9 cellular contexts compared by ENCODE assay signal in the genomic region with DNA sequence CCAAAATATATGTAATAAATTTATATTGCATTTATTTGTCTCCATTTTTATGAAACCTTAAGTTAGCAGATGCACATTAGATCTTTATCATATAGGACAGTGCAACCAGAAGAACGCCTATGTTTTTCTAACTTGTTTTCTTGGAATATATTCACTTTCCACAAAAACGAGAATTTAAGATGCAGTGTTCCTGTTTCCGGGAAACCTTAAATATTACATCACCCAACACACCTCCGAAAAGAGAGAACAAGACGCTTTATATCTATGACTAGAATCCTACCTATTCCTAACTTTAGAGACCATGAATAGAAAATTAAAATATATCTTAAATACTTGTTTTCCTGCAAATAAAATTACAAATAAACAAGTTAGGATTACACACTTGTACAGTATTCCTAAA. TPM values are rescaled to one million over a fixed set of nuclear protein-coding genes. Genes with fewer than 3 reads are reported as not detected.
DNase-seq lines count a peak whose midpoint lies in the region; ATAC-seq, FAIRE-seq and TF ChIP-seq lines count a peak whose summit lies in the region.
"Had no signal": no experiment of that assay in that cellular context is flagged by ENCODE, and none has a peak within 500 bp of the region (broad histone marks: within the 10 kb centered on the region; RNA-seq: fewer than 3 reads in every experiment).

No MANE protein-coding gene starts in this region.

- FAIRE-seq in GM12878 (lab: Jason Lieb, UNC), result no peak

- POLR2A ChIA-PET in GM12878 (lab: Charles Lee), result interaction anchor here (0.8 to 1.6 kb wide), 2 partner anchors 13 to 59 kb away, joined by 3 to 8 read pairs; no protein-coding TSS in a partner anchor

- in situ Hi-C loops in GM12878 (cut with MboI), result no loop called here

- BruUV-seq in GM12878 (replicated peaks; lab: Mats Ljungman, UMichigan), result TSS peak; percentile 45

- peaks cover 8% of the 10 kb centered on the region for H3K9me3 Mint-ChIP-seq in nephron progenitor cell

- peaks cover 25% of the 10 kb centered on the region for H3K4me1 Mint-ChIP-seq in nephron progenitor cell

- intact Hi-C loops in GM12878 (cut with micrococcal nuclease; ENCODE audit: unreplicated experiment), result loop anchor here (5.0 to 10.0 kb wide), 3 partner anchors 105 to 177 kb away; partner anchors contain the start of gene PDIA4

- H3K9me2 ChIP-seq in Karpas-422 (replicated peaks; ENCODE audit: insufficient read depth, low read length), result no peaks in the 10 kb centered on the region

- H3K4me2 ChIP-seq in Karpas-422 (ENCODE audit: low read depth, low read length, poor library complexity, severe bottlenecking) (peak overlapping the region; percentile 83), GM12878 (ENCODE audit: control insufficient read depth, insufficient read depth) (peak overlapping the region; percentile 92)

- DNase-seq in GM06990 (ENCODE audit: extremely low read depth, insufficient read length), result no peak
- peak; percentile 44 for DNase-seq in Karpas-422
- no peak for DNase-seq in GM12878 (ENCODE audit: low read depth, low spot score)
- DNase-seq in nephron progenitor cell, result no peak
- DNase-seq in islet precursor cell, result no peak
- no peak for DNase-seq in 8988T
- DNase-seq: activated CD4-positive, alpha-beta T cell treated with anti-CD3 and anti-CD28 coated beads for 4 hours had no signal

- peak overlapping the region; percentile 64 for H3K27ac ChIP-seq in Karpas-422 (ENCODE audit: low read length)
- peak overlapping the region; percentile 72 for H3K27ac ChIP-seq in GM12878 (ENCODE audit: control insufficient read depth, insufficient read depth)

- no peaks in the 10 kb centered on the region for H3K27me3 ChIP-seq in GM06990 (replicated peaks; ENCODE audit: control insufficient read depth, insufficient read depth, low read length)
- no peaks in the 10 kb centered on the region for H3K27me3 ChIP-seq in Karpas-422 (ENCODE audit: low read length)
- no peaks in the 10 kb centered on the region for H3K27me3 ChIP-seq in GM12878 (replicated peaks in 1 of 2; ENCODE audit: control insufficient read depth in 2 of 2, insufficient read depth in 2 of 2, low read length in 1 of 2)

- TF ChIP-seq CTCF in GM06990 (IDR thresholded peaks at IDR 0.05; ENCODE audit: insufficient read depth, low read length, poor library complexity, severe bottlenecking), result no peak
- no peak for TF ChIP-seq CTCF in GM12878 (IDR thresholded peaks at IDR 0.05 in 2 of 3, conservative IDR thresholded peaks at IDR 0.05 in 1 of 3; ENCODE audit: control insufficient read depth in 2 of 3, extremely low read depth in 1 of 3, insufficient read depth in 1 of 3, low read depth in 3 of 3, low read length in 3 of 3)
- no peak for TF ChIP-seq CTCF in nephron progenitor cell (IDR thresholded peaks at IDR 0.05)

- ATAC-seq in GM12878 (no peak), HG02852 (IDR thresholded peaks at IDR 0.05; ENCODE audit: unreplicated experiment) (no peak), GM18861 (IDR thresholded peaks at IDR 0.05; ENCODE audit: unreplicated experiment) (no peak)

- H2AFZ ChIP-seq in Karpas-422 (ENCODE audit: low read length) (no peak overlapping the region), GM12878 (ENCODE audit: control insufficient read depth, low read depth, low read length) (no peak overlapping the region)

- H3K27me3 Mint-ChIP-seq in nephron progenitor cell (ENCODE audit: low read depth, poor library complexity), result peaks cover 2% of the 10 kb centered on the region

- RAD21 ChIA-PET in GM12878 (lab: Charles Lee; ENCODE audit: unreplicated experiment), result interaction anchor here (1.5 kb wide), 2 partner anchors 26 to 59 kb away, joined by 4 to 7 read pairs; no protein-coding TSS in a partner anchor

- H4K20me1 ChIP-seq in Karpas-422 (ENCODE audit: insufficient read depth, low read depth, low read length) (peaks cover 9% of the 10 kb centered on the region; the same call in 1 of the 2 replicates), GM12878 (ENCODE audit: control insufficient read depth, insufficient read depth) (no peaks in the 10 kb centered on the region)

- SMC1A ChIA-PET in GM12878 (lab: Charles Lee; ENCODE audit: uncharacterized antibody, unreplicated experiment), result interaction anchor here (1.0 to 1.4 kb wide), 4 partner anchors 8 to 59 kb away, joined by 3 to 8 read pairs (median 4); no protein-coding TSS in a partner anchor

- CTCF ChIA-PET in GM12878 (lab: Yijun Ruan, JAX), result interaction anchor here (1.4 to 1.9 kb wide), 2 partner anchors 9 to 26 kb away, joined by 6 read pairs; no protein-coding TSS in a partner anchor

- H3K4me1 ChIP-seq in Karpas-422 (ENCODE audit: low read length) (peaks cover 47% of the 10 kb centered on the region), GM12878 (ENCODE audit: control insufficient read depth, insufficient read depth, low read length) (no peaks in the 10 kb centered on the region)

- H3K9me3 ChIP-seq in Karpas-422 (ENCODE audit: low read length) (no peaks in the 10 kb centered on the region), GM12878 (replicated peaks; ENCODE audit: control insufficient read depth, insufficient read depth, low read length) (no peaks in the 10 kb centered on the region)

- TF ChIP-seq RAD21 in GM12878 (IDR thresholded peaks at IDR 0.05; ENCODE audit: insufficient read depth, low read depth, low read length), result no peak

- peaks cover 41% of the 10 kb centered on the region for H3K36me3 Mint-ChIP-seq in nephron progenitor cell (ENCODE audit: low read depth)

- TF ChIP-seq POLR2A in GM12878 (IDR thresholded peaks at IDR 0.05; ENCODE audit: low read depth, low read length), result no peak

- no peak overlapping the region for H3K27ac Mint-ChIP-seq in nephron progenitor cell

- TF ChIP-seq EP300 in GM12878 (IDR thresholded peaks at IDR 0.05; ENCODE audit: borderline replicate concordance in 1 of 2, control insufficient read depth in 1 of 2, low read depth in 2 of 2, low read length in 2 of 2), result no peak

- H3K79me2 ChIP-seq in Karpas-422 (ENCODE audit: low read length), result peaks cover 67% of the 10 kb centered on the region
- H3K79me2 ChIP-seq in GM12878 (ENCODE audit: control insufficient read depth, insufficient read depth, low read length), result peaks cover 74% of the 10 kb centered on the region

- peak overlapping the region; percentile 95 for H3K9ac ChIP-seq in Karpas-422 (ENCODE audit: low read length)
- H3K9ac ChIP-seq in GM12878 (ENCODE audit: control insufficient read depth, insufficient read depth, low read length), result peak overlapping the region; percentile 72

- H3K36me3 ChIP-seq in GM06990 (ENCODE audit: control insufficient read depth, insufficient read depth, low read length) (no peaks in the 10 kb centered on the region), Karpas-422 (ENCODE audit: insufficient read depth, low read length) (no peaks in the 10 kb centered on the region), GM12878 (ENCODE audit: control insufficient read depth in 2 of 2, insufficient read depth in 2 of 2, low read length in 1 of 2) (peaks cover 0 to 3% of the 10 kb centered on the region in 2 experiments; a peak in 1 of 4 replicates)

- H3K4me3 ChIP-seq in GM06990 (replicated peaks; ENCODE audit: low read depth, low read length) (peak overlapping the region; percentile 84), Karpas-422 (ENCODE audit: low read length) (peak overlapping the region; percentile 87), GM12878 (peak overlapping the region; percentile 84)

- WGBS in GM12878 (ENCODE audit: insufficient coverage, insufficient replicate concordance, low lambda C conversion rate, missing lambda C conversion rate), result 2% methylated on average over 5 of the region's 5 CpGs

- peak overlapping the region; percentile 98 for H3K4me3 Mint-ChIP-seq in nephron progenitor cell

TF ChIP-seq in GM12878, 131 proteins besides CTCF, POLR2A, EP300 and RAD21 (continues in another document):
- TF ChIP-seq CREM (IDR thresholded peaks at IDR 0.05; ENCODE audit: low read depth) (no peak), BMI1 (IDR thresholded peaks at IDR 0.05; ENCODE audit: borderline replicate concordance) (no peak), SREBF2 (IDR thresholded peaks at IDR 0.05; ENCODE audit: low read length) (no peak), DPF2 (IDR thresholded peaks at IDR 0.05) (no peak), GATAD2B (conservative IDR thresholded peaks at IDR 0.05; ENCODE audit: low read depth) (no peak), NBN (IDR thresholded peaks at IDR 0.05) (no peak), ZNF24 (IDR thresholded peaks at IDR 0.05) (no peak), NRF1 (conservative IDR thresholded peaks at IDR 0.05; ENCODE audit: low read depth, low read length) (no peak), ZBED1 (IDR thresholded peaks at IDR 0.05; ENCODE audit: borderline replicate concordance) (no peak)
- TF ChIP-seq, protein P1, sequence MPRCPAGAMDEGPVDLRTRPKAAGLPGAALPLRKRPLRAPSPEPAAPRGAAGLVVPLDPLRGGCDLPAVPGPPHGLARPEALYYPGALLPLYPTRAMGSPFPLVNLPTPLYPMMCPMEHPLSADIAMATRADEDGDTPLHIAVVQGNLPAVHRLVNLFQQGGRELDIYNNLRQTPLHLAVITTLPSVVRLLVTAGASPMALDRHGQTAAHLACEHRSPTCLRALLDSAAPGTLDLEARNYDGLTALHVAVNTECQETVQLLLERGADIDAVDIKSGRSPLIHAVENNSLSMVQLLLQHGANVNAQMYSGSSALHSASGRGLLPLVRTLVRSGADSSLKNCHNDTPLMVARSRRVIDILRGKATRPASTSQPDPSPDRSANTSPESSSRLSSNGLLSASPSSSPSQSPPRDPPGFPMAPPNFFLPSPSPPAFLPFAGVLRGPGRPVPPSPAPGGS (IDR thresholded peaks at IDR 0.05; ENCODE audit: borderline replicate concordance, insufficient read depth, low read depth, low read length, poor library complexity, severe bottlenecking), result no peak

RNA-seq across cellular contexts. Expression of gene EZH2, which starts 1.9 kb away (rescaled TPM):
- 53.3 and 57.3 TPM in 2 replicates for total RNA-seq in Karpas-422 (2014; rRNA removed; shearing (Covaris generic); ENCODE audit: low replicate concordance)
- total RNA-seq in GM12878 (2013; cell fraction: nucleolus; rRNA removed), result 74.5 and 78.5 TPM in 2 replicates
- 25.5 and 28.8 TPM in 2 replicates for total RNA-seq in GM12878 (2014; rRNA removed)
- 29.5 and 31.6 TPM in 2 replicates for total RNA-seq in GM12878 (2014; rRNA removed; fragmentation: Illumina TruSeq; extraction: Trizol)
- total RNA-seq in GM12878 (2021), result 34.4 and 37.9 TPM in 2 replicates
- 25.2 TPM for polyA plus RNA-seq in GM12878 (2011; ENCODE audit: low read depth)
- polyA plus RNA-seq in GM12878 (2011; rRNA removed), result 69.6 and 85.0 TPM in 2 replicates
- polyA plus RNA-seq in GM12878 (2011; cell fraction: cytosol; rRNA removed), result 35.5 and 37.7 TPM in 2 replicates
- polyA plus RNA-seq in GM12878 (2011; cell fraction: nucleus; rRNA removed), result 144 and 148 TPM in 2 replicates
- polyA plus RNA-seq in GM12878 (2012), result 30.3 and 38.2 TPM in 2 replicates
- 51.0 and 60.9 TPM in 2 replicates for polyA plus RNA-seq in GM12878 (2014; fragmentation: Illumina TruSeq; extraction: Trizol)
- 10 to 100 TPM; 19.4 to 20.2 TPM for polyA plus RNA-seq in GM12878 (2014; fragmentation: Nextera tagmentation; extraction: Ambion mirVana)
- polyA plus RNA-seq in GM12878 (2014; rRNA removed), result 39.1 and 43.7 TPM in 2 replicates
- polyA plus RNA-seq in GM12878 (2016; fragmentation: Nextera tagmentation; extraction: Ambion mirVana), result 10 to 100 TPM; 48.3 to 49.4 TPM
- polyA minus RNA-seq in GM12878 (2011; rRNA and poly(A)+ RNA removed), result 34.8 and 35.1 TPM in 2 replicates
- 13.8 and 17.4 TPM in 2 replicates for polyA minus RNA-seq in GM12878 (2011; cell fraction: cytosol; rRNA and poly(A)+ RNA removed)
- polyA minus RNA-seq in GM12878 (2011; cell fraction: nucleus; rRNA and poly(A)+ RNA removed), result 33.6 and 47.6 TPM in 2 replicates
